Comparison of ENCODE assay signal across 13 cellular contexts in the genomic region with DNA sequence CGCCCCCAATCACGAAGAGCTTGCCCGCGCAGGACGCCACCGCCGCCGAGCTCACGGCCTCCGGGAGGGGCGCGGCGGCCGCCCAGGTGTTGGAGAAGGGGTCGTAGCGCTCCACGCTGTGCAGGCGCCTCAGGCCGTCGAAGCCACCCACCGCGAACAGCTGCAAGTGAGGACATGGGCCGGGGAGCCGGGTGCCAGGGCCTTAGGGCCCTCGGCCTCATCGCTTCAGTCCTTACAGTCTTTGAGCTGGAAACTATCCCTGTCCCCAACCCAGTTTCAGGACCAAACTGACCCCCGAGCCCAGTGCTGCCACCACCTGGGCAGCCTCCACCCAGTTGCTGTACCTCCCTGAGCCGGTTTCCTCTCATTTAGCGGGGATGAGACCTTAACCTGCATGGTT. TPM values are rescaled to one million over a fixed set of nuclear protein-coding genes. Genes with fewer than 3 reads are reported as not detected.
A peak's percentile ranks its signal among the peaks of the same experiment; 100 is the strongest.
DNase-seq lines count a peak whose midpoint lies in the region; ATAC-seq and TF ChIP-seq lines count a peak whose summit lies in the region.
"Had no signal": no experiment of that assay in that cellular context is flagged by ENCODE, and none has a peak within 500 bp of the region (broad histone marks: within the 10 kb centered on the region; RNA-seq: fewer than 3 reads in every experiment).

No MANE protein-coding gene starts in this region.

- no peaks in the 10 kb centered on the region for H3K79me2 ChIP-seq in OCI-LY1 (ENCODE audit: insufficient read depth, low read length)

- ATAC-seq in body of pancreas (no peak), HG03108 (IDR thresholded peaks at IDR 0.05; ENCODE audit: unreplicated experiment) (no peak)
- ATAC-seq: activated CD8-positive, alpha-beta T cell treated with anti-CD3 and anti-CD28 coated beads for 36 hours had no signal

- H3K9me3 Mint-ChIP-seq in type B pancreatic cell: peaks cover 7% of the 10 kb centered on the region

- no peak overlapping the region for H3K27ac Mint-ChIP-seq in type B pancreatic cell
- H3K27ac Mint-ChIP-seq: activated CD8-positive, alpha-beta T cell treated with anti-CD3 and anti-CD28 coated beads for 36 hours; activated naive CD8-positive, alpha-beta T cell treated with anti-CD3 and anti-CD28 coated beads, Interleukin-2, amount 10 ng/mL, durations not matched to agents 7 days and 5 days; naive B cell had no signal

- intact Hi-C loops in body of pancreas (cut with DNase I): no loop called here

- H3K27me3 Mint-ChIP-seq in type B pancreatic cell: peaks cover 23% of the 10 kb centered on the region

- no peak overlapping the region for H3K4me2 ChIP-seq in OCI-LY1 (ENCODE audit: low read length)

- H3K9me3 ChIP-seq in OCI-LY1 (ENCODE audit: low read length) (no peaks in the 10 kb centered on the region), body of pancreas (peaks cover 0 to 4% (median 0%) of the 10 kb centered on the region in 3 donors)

- H3K9ac ChIP-seq in OCI-LY1 (ENCODE audit: low read length): no peak overlapping the region

- TF ChIP-seq CTCF in OCI-LY1 (IDR thresholded peaks at IDR 0.05; ENCODE audit: low read length): peak; percentile 36; the same call in 1 of the 2 replicates
- TF ChIP-seq CTCF in fibroblast of mammary gland (conservative IDR thresholded peaks at IDR 0.05; ENCODE audit: control insufficient read depth, insufficient read depth, low read depth, low read length): peak; percentile 25
- peak; percentile 26 for TF ChIP-seq CTCF in type B pancreatic cell (conservative IDR thresholded peaks at IDR 0.05)
- TF ChIP-seq CTCF in coronary artery (IDR thresholded peaks at IDR 0.05): no peak
- TF ChIP-seq CTCF in body of pancreas (IDR thresholded peaks at IDR 0.05): no peak

- no peak overlapping the region for H2AFZ ChIP-seq in OCI-LY1 (ENCODE audit: low read length)

- DNase-seq in NCI-H82 (lab: John Stamatoyannopoulos, UW) (peak; percentile 22), NCI-H82 treated with DMSO at 0.1 percent for 48 hours (lab: John Stamatoyannopoulos, UW; ENCODE audit: unreplicated experiment) (no peak), fibroblast of mammary gland (ENCODE audit: low read depth) (no peak), type B pancreatic cell (ENCODE audit: extremely low spot score, unreplicated experiment) (no peak), coronary artery (ENCODE audit: low spot score) (no peak), body of pancreas (no peak)
- DNase-seq: activated CD8-positive, alpha-beta T cell treated with anti-CD3 and anti-CD28 coated beads for 36 hours; activated naive CD8-positive, alpha-beta T cell treated with anti-CD3 and anti-CD28 coated beads, Interleukin-2, amount 10 ng/mL, durations not matched to agents 7 days and 5 days; effector memory CD4-positive, alpha-beta T cell; naive B cell; NCI-H774 had no signal

- H3K27ac ChIP-seq in OCI-LY1 (ENCODE audit: low read depth, low read length, poor library complexity, severe bottlenecking): no peak overlapping the region
- no peak overlapping the region for H3K27ac ChIP-seq in coronary artery
- no peak overlapping the region for H3K27ac ChIP-seq in body of pancreas

- H3K36me3 ChIP-seq in OCI-LY1 (ENCODE audit: insufficient read depth, low read length) (no peaks in the 10 kb centered on the region; the same call in 1 of the 2 replicates), body of pancreas (replicated peaks in 1 of 2; ENCODE audit: insufficient read depth in 1 of 2, low read depth in 2 of 2) (no peaks in the 10 kb centered on the region)

- no peaks in the 10 kb centered on the region for H3K9me2 ChIP-seq in OCI-LY1 (ENCODE audit: low read depth, low read length)

- no peaks in the 10 kb centered on the region for H3F3A ChIP-seq in OCI-LY1 (ENCODE audit: insufficient read depth, low read length)

- no peak overlapping the region for H3K4me3 Mint-ChIP-seq in type B pancreatic cell
- H3K4me3 Mint-ChIP-seq: activated CD8-positive, alpha-beta T cell treated with anti-CD3 and anti-CD28 coated beads for 36 hours; activated naive CD8-positive, alpha-beta T cell treated with anti-CD3 and anti-CD28 coated beads, Interleukin-2, amount 10 ng/mL, durations not matched to agents 7 days and 5 days; naive B cell had no signal

- no peaks in the 10 kb centered on the region for H3K27me3 ChIP-seq in OCI-LY1 (ENCODE audit: insufficient read depth, low read length)
- H3K27me3 ChIP-seq in body of pancreas: no peaks in the 10 kb centered on the region

- no peak overlapping the region for H3K4me3 ChIP-seq in OCI-LY1 (ENCODE audit: low read depth, low read length, poor library complexity, severe bottlenecking)
- no peak overlapping the region for H3K4me3 ChIP-seq in fibroblast of mammary gland (ENCODE audit: control insufficient read depth, low read depth, low read length)
- H3K4me3 ChIP-seq in coronary artery: no peak overlapping the region
- H3K4me3 ChIP-seq in body of pancreas: no peak overlapping the region

- peaks cover 19% of the 10 kb centered on the region for H3K4me1 Mint-ChIP-seq in type B pancreatic cell (ENCODE audit: unreplicated experiment)

- H3K4me1 ChIP-seq in OCI-LY1 (ENCODE audit: insufficient read depth, low read length, severe bottlenecking) (no peaks in the 10 kb centered on the region), body of pancreas (peaks cover 42% of the 10 kb centered on the region)

- 83 to 92% methylated on average over 15 to 29 of the region's 29 CpGs for WGBS in body of pancreas, 2 donors

- H4K20me1 ChIP-seq in OCI-LY1 (ENCODE audit: insufficient read depth, low read length): no peaks in the 10 kb centered on the region

- peaks cover 17% of the 10 kb centered on the region for H3K36me3 Mint-ChIP-seq in type B pancreatic cell

- TF ChIP-seq POLR2A in body of pancreas (IDR thresholded peaks at IDR 0.05): no peak

RNA-seq across cellular contexts. Expression of a gene that starts 7.6 kb away (rescaled TPM):
- total RNA-seq in type B pancreatic cell (ENCODE audit: low replicate concordance) (0.67 and 1.6 TPM in 2 replicates), body of pancreas (1 to 10 TPM; 4.4 to 4.6 TPM)

RNA-seq across cellular contexts. Expression of a gene that starts 26.1 kb away (rescaled TPM):
- total RNA-seq in type B pancreatic cell (ENCODE audit: low replicate concordance) (3,170 and 3,442 TPM in 2 replicates), body of pancreas (1,000 to 10,000 TPM in 1 of 2 donors, 100 to 1,000 TPM in 1; 921 to 1,114 TPM)

Comparison
In these comparisons a context has a peak if more than half of its experiments do, and no peak if none do; other contexts are left out.
1. CTCF ChIP-seq: peak in OCI-LY1 (single experiment), fibroblast of mammary gland (single experiment) and type B pancreatic cell (single experiment); none in coronary artery (single experiment) and body of pancreas (0 of 7).